In genomic region chr19:55340144-55340783, GRCh38 we compare ENCODE assay signal across 2 cellular contexts.
A peak's percentile ranks its signal among the peaks of the same experiment; 100 is the strongest.
TF ChIP-seq lines count a peak whose summit lies in the region.

No MANE protein-coding gene starts in this region.

TF ChIP-seq in IMR-90, 13 proteins besides CTCF, POLR2A, EP300 and RAD21:
- TF ChIP-seq USF2 (IDR thresholded peaks at IDR 0.05; ENCODE audit: low read depth, low read length) = no peak
- no peak for TF ChIP-seq ELK1 (IDR thresholded peaks at IDR 0.05; ENCODE audit: borderline replicate concordance, low read depth, low read length)
- no peak for TF ChIP-seq FOS (IDR thresholded peaks at IDR 0.05; ENCODE audit: low read depth, low read length)
- no peak for TF ChIP-seq MAZ (IDR thresholded peaks at IDR 0.05; ENCODE audit: borderline replicate concordance, low read depth, low read length)
- TF ChIP-seq CHD1 (IDR thresholded peaks at IDR 0.05; ENCODE audit: low read depth, low read length) = no peak
- TF ChIP-seq MXI1 (IDR thresholded peaks at IDR 0.05; ENCODE audit: borderline replicate concordance, low read depth, low read length) = no peak

TF ChIP-seq in liver, 16 proteins besides CTCF, POLR2A, EP300 and RAD21:
- no peak for TF ChIP-seq ZBTB33 (IDR thresholded peaks at IDR 0.05)
- peak; percentile 39 for TF ChIP-seq NR2F2 (IDR thresholded peaks at IDR 0.05)
